ENCODE assay signal across 32 cellular contexts in the genomic region with DNA sequence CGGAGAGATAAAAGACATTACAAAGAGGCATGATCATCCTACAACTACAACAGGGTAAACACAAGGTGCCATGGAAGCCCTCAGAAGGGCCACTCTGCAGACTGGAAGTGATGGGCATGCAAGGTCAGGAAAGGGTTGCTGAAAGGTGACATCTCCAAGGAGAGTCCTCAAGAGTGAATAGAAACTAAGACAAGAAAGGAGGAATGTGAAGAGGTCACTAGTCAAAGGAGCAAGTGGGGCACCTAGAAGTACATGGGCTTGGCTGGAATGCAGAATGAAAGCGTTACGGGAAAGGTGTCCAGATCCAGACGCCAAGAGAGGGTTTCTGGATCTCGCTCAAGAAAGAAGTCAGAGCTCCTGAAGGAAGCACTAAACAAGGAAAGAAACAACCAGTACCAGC.
"Had no signal": no experiment of that assay in that cellular context is flagged by ENCODE, and none has a peak within 500 bp of the region (broad histone marks: within the 10 kb centered on the region; RNA-seq: fewer than 3 reads in every experiment).

No MANE protein-coding gene starts in this region.

- H3K27me3 ChIP-seq: colonic mucosa, esophagus squamous epithelium, neural progenitor cell, right atrium auricular region, suprapubic skin, transverse colon, uterus had no signal

- H3K27me3 Mint-ChIP-seq: dendritic cell treated with granulocyte-macrophage colony-stimulating factor and Interleukin-4, amounts not matched to agents 40 ng/mL and 50 ng/mL, for 4 days; effector memory CD8-positive, alpha-beta T cell; naive B cell; natural killer cell treated with Interleukin-12 subunit alpha and Interleukin-12 subunit beta and Interleukin-15 and Interleukin-18, amount 100 ng/mL, for 72 hours; stimulated activated naive CD8-positive, alpha-beta T cell treated with anti-CD3 and anti-CD28 coated beads, Interleukin-15, amount 100 ng/mL, for 72 hours had no signal

- H3K4me3 ChIP-seq: colonic mucosa, esophagus squamous epithelium, mucosa of descending colon, neural progenitor cell, prostate gland, right atrium auricular region, smooth muscle cell, suprapubic skin, transverse colon, uterus had no signal

- H3K36me3 ChIP-seq: colonic mucosa, neural progenitor cell, prostate gland, right atrium auricular region, suprapubic skin, transverse colon, uterus had no signal

- H3K4me1 ChIP-seq: colonic mucosa, esophagus squamous epithelium, neural progenitor cell, prostate gland, right atrium auricular region, suprapubic skin, transverse colon, uterus had no signal

- H3K27ac Mint-ChIP-seq: dendritic cell treated with granulocyte-macrophage colony-stimulating factor and Interleukin-4, amounts not matched to agents 40 ng/mL and 50 ng/mL, for 4 days; effector memory CD8-positive, alpha-beta T cell; immature natural killer cell; mesothelial cell of epicardium; natural killer cell treated with Interleukin-12 subunit alpha and Interleukin-12 subunit beta and Interleukin-15 and Interleukin-18, amount 100 ng/mL, for 72 hours; neural progenitor cell had no signal

- H3K9me3 ChIP-seq: colonic mucosa, esophagus squamous epithelium, mucosa of descending colon, prostate gland, suprapubic skin, transverse colon, uterus had no signal

- ATAC-seq: effector memory CD8-positive, alpha-beta T cell; left colon; left ventricle myocardium superior; mucosa of descending colon; natural killer cell treated with Interleukin-12 subunit alpha and Interleukin-12 subunit beta and Interleukin-15 and Interleukin-18, amount 100 ng/mL, for 72 hours; sciatic nerve; stimulated activated naive CD8-positive, alpha-beta T cell treated with anti-CD3 and anti-CD28 coated beads, Interleukin-15, amount 100 ng/mL, for 72 hours had no signal

- H3K27ac ChIP-seq: colonic mucosa, esophagus squamous epithelium, neural progenitor cell, prostate gland, right atrium auricular region, suprapubic skin, transverse colon, uterus had no signal

- H3K9me3 Mint-ChIP-seq: effector memory CD8-positive, alpha-beta T cell; natural killer cell treated with Interleukin-12 subunit alpha and Interleukin-12 subunit beta and Interleukin-15 and Interleukin-18, amount 100 ng/mL, for 72 hours had no signal

- H3K4me3 Mint-ChIP-seq: dendritic cell treated with granulocyte-macrophage colony-stimulating factor and Interleukin-4, amounts not matched to agents 40 ng/mL and 50 ng/mL, for 4 days; effector memory CD8-positive, alpha-beta T cell; immature natural killer cell; mesothelial cell of epicardium; naive B cell; natural killer cell treated with Interleukin-12 subunit alpha and Interleukin-12 subunit beta and Interleukin-15 and Interleukin-18, amount 100 ng/mL, for 72 hours; neural progenitor cell; stimulated activated naive CD8-positive, alpha-beta T cell treated with anti-CD3 and anti-CD28 coated beads, Interleukin-15, amount 100 ng/mL, for 72 hours had no signal

- DNase-seq: colonic mucosa; effector memory CD8-positive, alpha-beta T cell; erythroblast; esophagus squamous epithelium; foreskin melanocyte; hypothalamus; immature natural killer cell; islet precursor cell; kidney glomerular epithelial cell; left colon; left ventricle myocardium superior; mesenchymal stem cell; mucosa of descending colon; naive B cell; nucleus accumbens; stimulated activated CD4-positive, alpha-beta T cell treated with anti-CD3 and anti-CD28 coated beads, Interleukin-12 subunit alpha, Interleukin-12 subunit beta, amount 100 ng/mL, for 4 hours; stimulated activated CD4-positive, alpha-beta T cell treated with anti-CD3 and anti-CD28 coated beads, Interleukin-1b, Interleukin-23, amount 100 ng/mL, for 48 hours; stimulated activated CD4-positive, alpha-beta T cell treated with anti-CD3 and anti-CD28 coated beads, Interleukin-4, amount 100 ng/mL, for 1 hour; stimulated activated CD8-positive, alpha-beta memory T cell treated with anti-CD3 and anti-CD28 coated beads, Interleukin-4, amount 100 ng/mL, for 48 hours; stimulated activated naive CD4-positive, alpha-beta T cell; stimulated activated naive CD8-positive, alpha-beta T cell treated with anti-CD3 and anti-CD28 coated beads, Interleukin-15, amount 100 ng/mL, for 72 hours; transverse colon; uterus had no signal

- H3K4me1 Mint-ChIP-seq: neural progenitor cell had no signal
